1 cellular context compared by ENCODE assay signal in genomic region chr12:101407438-101408345, GRCh38.
TF ChIP-seq lines count a peak whose summit lies in the region.

TSS of gene ARL1 (minus strand) at chr12:101407772. CDS start at chr12:101407645, 127 bp downstream.

TF ChIP-seq in K562, 482 proteins besides CTCF, POLR2A, EP300 and RAD21 (continued from another document and continues in another):
- TF ChIP-seq CREB3L1 (IDR thresholded peaks at IDR 0.05; ENCODE audit: borderline replicate concordance, low read depth) (peak; percentile 99), CXXC5 (CRISPR knock-in tag; IDR thresholded peaks at IDR 0.05) (peak; percentile 97), SAFB2 (IDR thresholded peaks at IDR 0.05; ENCODE audit: borderline replicate concordance, low read depth, low read length, severe bottlenecking) (no peak), TAF9B (IDR thresholded peaks at IDR 0.05; ENCODE audit: partially characterized antibody) (peak; percentile 87), ZNF696 (CRISPR knock-in tag; conservative IDR thresholded peaks at IDR 0.05) (no peak), PML (IDR thresholded peaks at IDR 0.05; ENCODE audit: low read length) (peak; percentile 82; the same call in 1 of the 2 replicates), HOXB6 (CRISPR knock-in tag; IDR thresholded peaks at IDR 0.05; ENCODE audit: borderline replicate concordance) (no peak), STAT5B (CRISPR knock-in tag; IDR thresholded peaks at IDR 0.05) (no peak), SAP30 (IDR thresholded peaks at IDR 0.05; ENCODE audit: borderline replicate concordance, insufficient read depth, low read depth, low read length, poor library complexity, severe bottlenecking) (peak; percentile 39), ZNF165 (CRISPR knock-in tag; IDR thresholded peaks at IDR 0.05; ENCODE audit: borderline replicate concordance) (no peak), MXD1 (CRISPR knock-in tag; IDR thresholded peaks at IDR 0.05; ENCODE audit: borderline replicate concordance, poor library complexity, severe bottlenecking) (no peak), AFF4 (CRISPR knock-in tag; IDR thresholded peaks at IDR 0.05) (no peak), TAL1 (IDR thresholded peaks at IDR 0.05) (no peak), PTBP1 (IDR thresholded peaks at IDR 0.05; ENCODE audit: low read depth, low read length) (no peak), ZSCAN32 (CRISPR knock-in tag; IDR thresholded peaks at IDR 0.05) (no peak), ZNF57 (CRISPR knock-in tag; IDR thresholded peaks at IDR 0.05) (no peak), RFX7 (CRISPR knock-in tag; IDR thresholded peaks at IDR 0.05) (no peak), FOXJ2 (tag; IDR thresholded peaks at IDR 0.05) (no peak), ZNF707 (CRISPR knock-in tag; conservative IDR thresholded peaks at IDR 0.05) (no peak), ZNF668 (CRISPR knock-in tag; IDR thresholded peaks at IDR 0.05) (no peak)
- TF ChIP-seq, protein P1, sequence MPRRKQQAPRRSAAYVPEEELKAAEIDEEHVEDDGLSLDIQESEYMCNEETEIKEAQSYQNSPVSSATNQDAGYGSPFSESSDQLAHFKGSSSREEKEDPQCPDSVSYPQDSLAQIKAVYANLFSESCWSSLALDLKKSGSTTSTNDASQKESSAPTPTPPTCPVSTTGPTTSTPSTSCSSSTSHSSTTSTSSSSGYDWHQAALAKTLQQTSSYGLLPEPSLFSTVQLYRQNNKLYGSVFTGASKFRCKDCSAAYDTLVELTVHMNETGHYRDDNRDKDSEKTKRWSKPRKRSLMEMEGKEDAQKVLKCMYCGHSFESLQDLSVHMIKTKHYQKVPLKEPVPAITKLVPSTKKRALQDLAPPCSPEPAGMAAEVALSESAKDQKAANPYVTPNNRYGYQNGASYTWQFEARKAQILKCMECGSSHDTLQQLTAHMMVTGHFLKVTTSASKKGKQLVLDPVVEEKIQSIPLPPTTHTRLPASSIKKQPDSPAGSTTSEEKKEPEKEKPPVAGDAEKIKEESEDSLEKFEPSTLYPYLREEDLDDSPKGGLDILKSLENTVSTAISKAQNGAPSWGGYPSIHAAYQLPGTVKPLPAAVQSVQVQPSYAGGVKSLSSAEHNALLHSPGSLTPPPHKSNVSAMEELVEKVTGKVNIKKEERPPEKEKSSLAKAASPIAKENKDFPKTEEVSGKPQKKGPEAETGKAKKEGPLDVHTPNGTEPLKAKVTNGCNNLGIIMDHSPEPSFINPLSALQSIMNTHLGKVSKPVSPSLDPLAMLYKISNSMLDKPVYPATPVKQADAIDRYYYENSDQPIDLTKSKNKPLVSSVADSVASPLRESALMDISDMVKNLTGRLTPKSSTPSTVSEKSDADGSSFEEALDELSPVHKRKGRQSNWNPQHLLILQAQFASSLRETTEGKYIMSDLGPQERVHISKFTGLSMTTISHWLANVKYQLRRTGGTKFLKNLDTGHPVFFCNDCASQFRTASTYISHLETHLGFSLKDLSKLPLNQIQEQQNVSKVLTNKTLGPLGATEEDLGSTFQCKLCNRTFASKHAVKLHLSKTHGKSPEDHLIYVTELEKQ (CRISPR knock-in tag; IDR thresholded peaks at IDR 0.05), result no peak
- TF ChIP-seq, protein P2, sequence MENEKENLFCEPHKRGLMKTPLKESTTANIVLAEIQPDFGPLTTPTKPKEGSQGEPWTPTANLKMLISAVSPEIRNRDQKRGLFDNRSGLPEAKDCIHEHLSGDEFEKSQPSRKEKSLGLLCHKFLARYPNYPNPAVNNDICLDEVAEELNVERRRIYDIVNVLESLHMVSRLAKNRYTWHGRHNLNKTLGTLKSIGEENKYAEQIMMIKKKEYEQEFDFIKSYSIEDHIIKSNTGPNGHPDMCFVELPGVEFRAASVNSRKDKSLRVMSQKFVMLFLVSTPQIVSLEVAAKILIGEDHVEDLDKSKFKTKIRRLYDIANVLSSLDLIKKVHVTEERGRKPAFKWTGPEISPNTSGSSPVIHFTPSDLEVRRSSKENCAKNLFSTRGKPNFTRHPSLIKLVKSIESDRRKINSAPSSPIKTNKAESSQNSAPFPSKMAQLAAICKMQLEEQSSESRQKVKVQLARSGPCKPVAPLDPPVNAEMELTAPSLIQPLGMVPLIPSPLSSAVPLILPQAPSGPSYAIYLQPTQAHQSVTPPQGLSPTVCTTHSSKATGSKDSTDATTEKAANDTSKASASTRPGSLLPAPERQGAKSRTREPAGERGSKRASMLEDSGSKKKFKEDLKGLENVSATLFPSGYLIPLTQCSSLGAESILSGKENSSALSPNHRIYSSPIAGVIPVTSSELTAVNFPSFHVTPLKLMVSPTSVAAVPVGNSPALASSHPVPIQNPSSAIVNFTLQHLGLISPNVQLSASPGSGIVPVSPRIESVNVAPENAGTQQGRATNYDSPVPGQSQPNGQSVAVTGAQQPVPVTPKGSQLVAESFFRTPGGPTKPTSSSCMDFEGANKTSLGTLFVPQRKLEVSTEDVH (IDR thresholded peaks at IDR 0.05; ENCODE audit: low read depth, partially characterized antibody), result peak; percentile 57
- TF ChIP-seq, protein P3, sequence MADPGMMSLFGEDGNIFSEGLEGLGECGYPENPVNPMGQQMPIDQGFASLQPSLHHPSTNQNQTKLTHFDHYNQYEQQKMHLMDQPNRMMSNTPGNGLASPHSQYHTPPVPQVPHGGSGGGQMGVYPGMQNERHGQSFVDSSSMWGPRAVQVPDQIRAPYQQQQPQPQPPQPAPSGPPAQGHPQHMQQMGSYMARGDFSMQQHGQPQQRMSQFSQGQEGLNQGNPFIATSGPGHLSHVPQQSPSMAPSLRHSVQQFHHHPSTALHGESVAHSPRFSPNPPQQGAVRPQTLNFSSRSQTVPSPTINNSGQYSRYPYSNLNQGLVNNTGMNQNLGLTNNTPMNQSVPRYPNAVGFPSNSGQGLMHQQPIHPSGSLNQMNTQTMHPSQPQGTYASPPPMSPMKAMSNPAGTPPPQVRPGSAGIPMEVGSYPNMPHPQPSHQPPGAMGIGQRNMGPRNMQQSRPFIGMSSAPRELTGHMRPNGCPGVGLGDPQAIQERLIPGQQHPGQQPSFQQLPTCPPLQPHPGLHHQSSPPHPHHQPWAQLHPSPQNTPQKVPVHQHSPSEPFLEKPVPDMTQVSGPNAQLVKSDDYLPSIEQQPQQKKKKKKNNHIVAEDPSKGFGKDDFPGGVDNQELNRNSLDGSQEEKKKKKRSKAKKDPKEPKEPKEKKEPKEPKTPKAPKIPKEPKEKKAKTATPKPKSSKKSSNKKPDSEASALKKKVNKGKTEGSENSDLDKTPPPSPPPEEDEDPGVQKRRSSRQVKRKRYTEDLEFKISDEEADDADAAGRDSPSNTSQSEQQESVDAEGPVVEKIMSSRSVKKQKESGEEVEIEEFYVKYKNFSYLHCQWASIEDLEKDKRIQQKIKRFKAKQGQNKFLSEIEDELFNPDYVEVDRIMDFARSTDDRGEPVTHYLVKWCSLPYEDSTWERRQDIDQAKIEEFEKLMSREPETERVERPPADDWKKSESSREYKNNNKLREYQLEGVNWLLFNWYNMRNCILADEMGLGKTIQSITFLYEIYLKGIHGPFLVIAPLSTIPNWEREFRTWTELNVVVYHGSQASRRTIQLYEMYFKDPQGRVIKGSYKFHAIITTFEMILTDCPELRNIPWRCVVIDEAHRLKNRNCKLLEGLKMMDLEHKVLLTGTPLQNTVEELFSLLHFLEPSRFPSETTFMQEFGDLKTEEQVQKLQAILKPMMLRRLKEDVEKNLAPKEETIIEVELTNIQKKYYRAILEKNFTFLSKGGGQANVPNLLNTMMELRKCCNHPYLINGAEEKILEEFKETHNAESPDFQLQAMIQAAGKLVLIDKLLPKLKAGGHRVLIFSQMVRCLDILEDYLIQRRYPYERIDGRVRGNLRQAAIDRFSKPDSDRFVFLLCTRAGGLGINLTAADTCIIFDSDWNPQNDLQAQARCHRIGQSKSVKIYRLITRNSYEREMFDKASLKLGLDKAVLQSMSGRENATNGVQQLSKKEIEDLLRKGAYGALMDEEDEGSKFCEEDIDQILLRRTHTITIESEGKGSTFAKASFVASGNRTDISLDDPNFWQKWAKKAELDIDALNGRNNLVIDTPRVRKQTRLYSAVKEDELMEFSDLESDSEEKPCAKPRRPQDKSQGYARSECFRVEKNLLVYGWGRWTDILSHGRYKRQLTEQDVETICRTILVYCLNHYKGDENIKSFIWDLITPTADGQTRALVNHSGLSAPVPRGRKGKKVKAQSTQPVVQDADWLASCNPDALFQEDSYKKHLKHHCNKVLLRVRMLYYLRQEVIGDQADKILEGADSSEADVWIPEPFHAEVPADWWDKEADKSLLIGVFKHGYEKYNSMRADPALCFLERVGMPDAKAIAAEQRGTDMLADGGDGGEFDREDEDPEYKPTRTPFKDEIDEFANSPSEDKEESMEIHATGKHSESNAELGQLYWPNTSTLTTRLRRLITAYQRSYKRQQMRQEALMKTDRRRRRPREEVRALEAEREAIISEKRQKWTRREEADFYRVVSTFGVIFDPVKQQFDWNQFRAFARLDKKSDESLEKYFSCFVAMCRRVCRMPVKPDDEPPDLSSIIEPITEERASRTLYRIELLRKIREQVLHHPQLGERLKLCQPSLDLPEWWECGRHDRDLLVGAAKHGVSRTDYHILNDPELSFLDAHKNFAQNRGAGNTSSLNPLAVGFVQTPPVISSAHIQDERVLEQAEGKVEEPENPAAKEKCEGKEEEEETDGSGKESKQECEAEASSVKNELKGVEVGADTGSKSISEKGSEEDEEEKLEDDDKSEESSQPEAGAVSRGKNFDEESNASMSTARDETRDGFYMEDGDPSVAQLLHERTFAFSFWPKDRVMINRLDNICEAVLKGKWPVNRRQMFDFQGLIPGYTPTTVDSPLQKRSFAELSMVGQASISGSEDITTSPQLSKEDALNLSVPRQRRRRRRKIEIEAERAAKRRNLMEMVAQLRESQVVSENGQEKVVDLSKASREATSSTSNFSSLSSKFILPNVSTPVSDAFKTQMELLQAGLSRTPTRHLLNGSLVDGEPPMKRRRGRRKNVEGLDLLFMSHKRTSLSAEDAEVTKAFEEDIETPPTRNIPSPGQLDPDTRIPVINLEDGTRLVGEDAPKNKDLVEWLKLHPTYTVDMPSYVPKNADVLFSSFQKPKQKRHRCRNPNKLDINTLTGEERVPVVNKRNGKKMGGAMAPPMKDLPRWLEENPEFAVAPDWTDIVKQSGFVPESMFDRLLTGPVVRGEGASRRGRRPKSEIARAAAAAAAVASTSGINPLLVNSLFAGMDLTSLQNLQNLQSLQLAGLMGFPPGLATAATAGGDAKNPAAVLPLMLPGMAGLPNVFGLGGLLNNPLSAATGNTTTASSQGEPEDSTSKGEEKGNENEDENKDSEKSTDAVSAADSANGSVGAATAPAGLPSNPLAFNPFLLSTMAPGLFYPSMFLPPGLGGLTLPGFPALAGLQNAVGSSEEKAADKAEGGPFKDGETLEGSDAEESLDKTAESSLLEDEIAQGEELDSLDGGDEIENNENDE (IDR thresholded peaks at IDR 0.05; ENCODE audit: low read depth, low read length), result no peak
